8 cellular contexts compared by ENCODE assay signal in genomic region chr2:128233790-128234395, GRCh38.
A peak's percentile ranks its signal among the peaks of the same experiment; 100 is the strongest.
DNase-seq lines count a peak whose midpoint lies in the region; ATAC-seq and TF ChIP-seq lines count a peak whose summit lies in the region.

No MANE protein-coding gene starts in this region.

- H3K9ac ChIP-seq in adipocyte (ENCODE audit: low read length): peak overlapping the region; percentile 78

- intact Hi-C loops in CD4-positive, alpha-beta memory T cell (cut with micrococcal nuclease): loop anchor here (1.0 to 5.0 kb wide), 3 partner anchors 55 to 352 kb away; partner anchors contain the start of gene SAP130
- intact Hi-C loops in naive thymus-derived CD4-positive, alpha-beta T cell (cut with micrococcal nuclease): loop anchor here (1.0 to 10.0 kb wide), 7 partner anchors 37 to 347 kb away; partner anchors contain the start of gene HS6ST1 (in 2 of the 2)

- H3K36me3 ChIP-seq in CD4-positive, alpha-beta memory T cell (ENCODE audit: insufficient read depth, low read length): no peaks in the 10 kb centered on the region
- no peaks in the 10 kb centered on the region for H3K36me3 ChIP-seq in adipocyte (ENCODE audit: control insufficient read depth, insufficient read depth, low read length, severe bottlenecking)
- no peaks in the 10 kb centered on the region for H3K36me3 ChIP-seq in naive thymus-derived CD4-positive, alpha-beta T cell (ENCODE audit: control insufficient read depth in 2 of 3, insufficient read depth in 3 of 3, low read length in 3 of 3)

- peaks cover 0 to 3% (median 0%) of the 10 kb centered on the region in 8 donors for H3K9me3 Mint-ChIP-seq in CD4-positive, alpha-beta memory T cell
- H3K9me3 Mint-ChIP-seq in naive thymus-derived CD4-positive, alpha-beta T cell: no peaks in the 10 kb centered on the region

- H3K4me1 Mint-ChIP-seq in CD4-positive, alpha-beta memory T cell: peaks cover 1 to 7% (median 4%) of the 10 kb centered on the region in 4 donors
- H3K4me1 Mint-ChIP-seq in naive thymus-derived CD4-positive, alpha-beta T cell: peaks cover 0 to 6% (median 4%) of the 10 kb centered on the region in 7 donors

- no peaks in the 10 kb centered on the region for H3K27me3 ChIP-seq in CD4-positive, alpha-beta memory T cell (ENCODE audit: insufficient read depth, low read length)
- no peaks in the 10 kb centered on the region for H3K27me3 ChIP-seq in adipocyte (replicated peaks; ENCODE audit: control insufficient read depth, insufficient read depth, low read length)
- H3K27me3 ChIP-seq in naive thymus-derived CD4-positive, alpha-beta T cell (ENCODE audit: control insufficient read depth in 2 of 2, insufficient read depth in 2 of 2, low read length in 2 of 2): no peaks in the 10 kb centered on the region

- peak overlapping the region in 3 of 7 donors; percentile 59 to 78 (median 64) for H3K27ac Mint-ChIP-seq in CD4-positive, alpha-beta memory T cell
- H3K27ac Mint-ChIP-seq in naive thymus-derived CD4-positive, alpha-beta T cell: peak overlapping the region in 1 of 9 donors; percentile 81

- TF ChIP-seq CTCF in GM20000 (IDR thresholded peaks at IDR 0.05; ENCODE audit: extremely low read depth, missing control alignments): no peak

- peaks cover 0 to 1% of the 10 kb centered on the region in 2 donors for H3K36me3 Mint-ChIP-seq in CD4-positive, alpha-beta memory T cell
- H3K36me3 Mint-ChIP-seq in naive thymus-derived CD4-positive, alpha-beta T cell: no peaks in the 10 kb centered on the region

- H3K27ac ChIP-seq in CD4-positive, alpha-beta memory T cell (ENCODE audit: low read depth, low read length): no peak overlapping the region
- H3K27ac ChIP-seq in naive thymus-derived CD4-positive, alpha-beta T cell (ENCODE audit: low read depth, low read length): no peak overlapping the region

- CTCF ChIA-PET in CD4-positive, alpha-beta memory T cell (lab: Charles Lee; ENCODE audit: partially characterized antibody): interaction anchor here (0.6 to 1.8 kb wide), 15 partner anchors 10 to 552 kb away, joined by 3 to 8 read pairs (median 3); no protein-coding TSS in a partner anchor
- CTCF ChIA-PET in naive thymus-derived CD4-positive, alpha-beta T cell (lab: Charles Lee): interaction anchor here (0.7 to 0.8 kb wide), 2 partner anchors 55 to 65 kb away, joined by 3 read pairs; no protein-coding TSS in a partner anchor

- peak overlapping the region in 1 of 2 donors; percentile 70 for H3K4me3 ChIP-seq in CD4-positive, alpha-beta memory T cell (ENCODE audit: low read length in 2 of 2)
- H3K4me3 ChIP-seq in adipocyte (ENCODE audit: low read length): peak overlapping the region; percentile 86
- peak overlapping the region; percentile 70 for H3K4me3 ChIP-seq in naive thymus-derived CD4-positive, alpha-beta T cell (ENCODE audit: low read length)

- POLR2A ChIA-PET in CD4-positive, alpha-beta memory T cell (lab: Charles Lee; ENCODE audit: partially characterized antibody): no interaction called here
- POLR2A ChIA-PET in naive thymus-derived CD4-positive, alpha-beta T cell (lab: Charles Lee): interaction anchor here (1.1 kb wide), 1 partner anchor 24 kb away, joined by 3 read pairs; no protein-coding TSS in a partner anchor

- peaks cover 5% of the 10 kb centered on the region for H3K4me1 ChIP-seq in CD4-positive, alpha-beta memory T cell (ENCODE audit: insufficient read depth, low read length)
- peaks cover 14% of the 10 kb centered on the region for H3K4me1 ChIP-seq in adipocyte (ENCODE audit: control insufficient read depth, insufficient read depth, low read length)
- H3K4me1 ChIP-seq in naive thymus-derived CD4-positive, alpha-beta T cell (ENCODE audit: control insufficient read depth in 2 of 2, insufficient read depth in 2 of 2, low read length in 2 of 2): no peaks in the 10 kb centered on the region

- peak; percentile 9 for ATAC-seq in HG03280 (IDR thresholded peaks at IDR 0.05; ENCODE audit: unreplicated experiment)
- no peak for ATAC-seq in naive thymus-derived CD4-positive, alpha-beta T cell
- ATAC-seq in GM21381 (IDR thresholded peaks at IDR 0.05; ENCODE audit: unreplicated experiment): no peak

- peak overlapping the region; percentile 85 to 93 (median 88) for H3K4me3 Mint-ChIP-seq in CD4-positive, alpha-beta memory T cell
- peak overlapping the region; percentile 74 to 94 (median 86) for H3K4me3 Mint-ChIP-seq in naive thymus-derived CD4-positive, alpha-beta T cell

- H3K9me3 ChIP-seq in CD4-positive, alpha-beta memory T cell (ENCODE audit: control insufficient read depth in 1 of 2, low read length in 2 of 2): no peaks in the 10 kb centered on the region
- H3K9me3 ChIP-seq in adipocyte (ENCODE audit: control insufficient read depth, low read length): no peaks in the 10 kb centered on the region
- no peaks in the 10 kb centered on the region for H3K9me3 ChIP-seq in naive thymus-derived CD4-positive, alpha-beta T cell (ENCODE audit: control insufficient read depth in 2 of 3, low read length in 3 of 3)

- peaks cover 2 to 8% of the 10 kb centered on the region in 2 donors for H3K27me3 Mint-ChIP-seq in CD4-positive, alpha-beta memory T cell
- H3K27me3 Mint-ChIP-seq in naive thymus-derived CD4-positive, alpha-beta T cell: peaks cover 0 to 21% (median 4%) of the 10 kb centered on the region in 5 donors

- no peak for DNase-seq in CD4-positive, alpha-beta memory T cell
- no peak for DNase-seq in adipocyte (ENCODE audit: low read depth)
- DNase-seq in naive thymus-derived CD4-positive, alpha-beta T cell: no peak
- DNase-seq in iPS-NIHi11 (ENCODE audit: low spot score): no peak
- DNase-seq in GM20000 (ENCODE audit: low spot score): no peak
- no peak for DNase-seq in NK-92 treated with Interleukin-12 subunit alpha and Interleukin-12 subunit beta, amount 100 ng/mL, for 24 hours (lab: John Stamatoyannopoulos, UW)
